13 cellular contexts compared by ENCODE assay signal in genomic region chr20:38081575-38081974, GRCh38.
"Had no signal": no experiment of that assay in that cellular context is flagged by ENCODE, and none has a peak within 500 bp of the region (broad histone marks: within the 10 kb centered on the region; RNA-seq: fewer than 3 reads in every experiment).

No MANE protein-coding gene starts in this region.

- H3K27me3 Mint-ChIP-seq: activated CD4-positive, alpha-beta T cell treated with anti-CD3 and anti-CD28 coated beads for 36 hours; activated CD8-positive, alpha-beta T cell treated with anti-CD3 and anti-CD28 coated beads for 36 hours; activated naive CD4-positive, alpha-beta T cell treated with anti-CD3 and anti-CD28 coated beads, Interleukin-2, amount 10 ng/mL, durations not matched to agents 7 days and 5 days had no signal

- ATAC-seq: activated CD4-positive, alpha-beta T cell treated with anti-CD3 and anti-CD28 coated beads for 36 hours; activated CD8-positive, alpha-beta T cell treated with anti-CD3 and anti-CD28 coated beads for 36 hours; left lung; upper lobe of right lung had no signal

- H3K4me3 ChIP-seq: left lung, neural progenitor cell, smooth muscle cell, suprapubic skin, upper lobe of right lung had no signal

- H3K27me3 ChIP-seq: left lung, neural progenitor cell, suprapubic skin, upper lobe of right lung had no signal

- H3K27ac ChIP-seq: left lung, neural progenitor cell, parathyroid adenoma, suprapubic skin, upper lobe of right lung had no signal

- H3K4me1 ChIP-seq: suprapubic skin had no signal

- H3K36me3 ChIP-seq: neural progenitor cell had no signal

- H3K9me3 ChIP-seq: left lung, suprapubic skin, upper lobe of right lung had no signal

- H3K4me3 Mint-ChIP-seq: activated CD4-positive, alpha-beta T cell treated with anti-CD3 and anti-CD28 coated beads for 36 hours; activated CD8-positive, alpha-beta T cell treated with anti-CD3 and anti-CD28 coated beads for 36 hours; activated naive CD4-positive, alpha-beta T cell treated with anti-CD3 and anti-CD28 coated beads, Interleukin-2, amount 10 ng/mL, durations not matched to agents 7 days and 5 days; neural progenitor cell had no signal

- H3K4me1 Mint-ChIP-seq: neural progenitor cell had no signal

- H3K27ac Mint-ChIP-seq: activated CD4-positive, alpha-beta T cell treated with anti-CD3 and anti-CD28 coated beads for 36 hours; activated CD8-positive, alpha-beta T cell treated with anti-CD3 and anti-CD28 coated beads for 36 hours; activated naive CD4-positive, alpha-beta T cell treated with anti-CD3 and anti-CD28 coated beads, Interleukin-2, amount 10 ng/mL, durations not matched to agents 7 days and 5 days; neural progenitor cell had no signal

- DNase-seq: activated CD4-positive, alpha-beta T cell treated with anti-CD3 and anti-CD28 coated beads for 36 hours; activated CD8-positive, alpha-beta memory T cell treated with anti-CD3 and anti-CD28 coated beads, Interleukin-2, amount 50 U/mL, for 48 hours; activated CD8-positive, alpha-beta T cell treated with anti-CD3 and anti-CD28 coated beads for 36 hours; activated naive CD4-positive, alpha-beta T cell treated with anti-CD3 and anti-CD28 coated beads, Interleukin-2, amount 10 ng/mL, durations not matched to agents 7 days and 5 days; amniotic stem cell; left lung; stimulated activated naive CD4-positive, alpha-beta T cell treated with Interleukin-2 at 50 U/mL for 16 hours; T-helper 9 cell; upper lobe of right lung had no signal
